ENCODE assay signal across 8 cellular contexts in the genomic region with DNA sequence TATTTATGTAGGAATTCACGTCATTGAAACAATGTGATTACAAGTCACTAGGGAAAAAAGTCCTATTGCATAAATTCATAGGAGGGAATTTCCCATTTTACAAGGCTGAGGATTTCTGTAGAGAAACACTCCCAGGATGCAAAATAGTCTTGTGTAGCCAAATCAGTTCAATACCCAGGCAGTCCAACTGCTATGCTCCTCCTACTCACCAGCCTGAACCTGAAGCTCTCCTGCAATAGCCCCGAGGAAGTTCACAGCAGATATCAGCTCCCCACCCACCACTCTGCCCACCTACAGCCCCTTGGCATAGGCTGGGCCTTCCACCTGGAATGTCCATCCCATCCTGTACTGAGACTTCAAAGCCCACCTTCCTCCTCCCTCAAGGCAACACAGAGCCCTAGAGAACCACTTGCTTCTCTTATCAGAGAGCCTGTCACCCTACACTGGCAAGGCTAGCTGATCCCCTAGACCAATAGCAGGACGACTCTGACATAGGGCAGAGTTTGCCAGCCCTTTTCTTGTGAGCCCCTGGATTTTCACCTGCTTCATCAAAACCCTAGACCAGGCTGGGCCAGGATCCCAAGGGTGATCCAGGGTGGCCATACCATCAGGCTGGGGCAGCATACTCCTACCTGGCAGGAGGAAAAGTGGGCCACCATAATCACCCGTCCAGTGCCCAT. TPM values are rescaled to one million over a fixed set of nuclear protein-coding genes. Genes with fewer than 3 reads are reported as not detected.
DNase-seq lines count a peak whose midpoint lies in the region; ATAC-seq and TF ChIP-seq lines count a peak whose summit lies in the region.

No MANE protein-coding gene starts in this region.

- WGBS in lung, 2 donors: 53 to 68% methylated on average over 4 of the region's 4 CpGs

- no peak for TF ChIP-seq CTCF in brain microvascular endothelial cell (IDR thresholded peaks at IDR 0.05; ENCODE audit: low read depth, low read length, missing control alignments)
- no peak for TF ChIP-seq CTCF in lung (IDR thresholded peaks at IDR 0.05; ENCODE audit: control extremely low read depth, extremely low read depth)
- no peak for TF ChIP-seq CTCF in uterus (IDR thresholded peaks at IDR 0.05)

- peak overlapping the region; percentile 90 for H3K4me3 ChIP-seq in brain microvascular endothelial cell (ENCODE audit: low read depth, low read length)
- H3K4me3 ChIP-seq in lung: peak overlapping the region; percentile 47
- peak overlapping the region; percentile 77 to 99 for H3K4me3 ChIP-seq in uterus

- ATAC-seq in lung (ENCODE audit: insufficient read depth, low FRiP score) (no peak), HG02884 (IDR thresholded peaks at IDR 0.05; ENCODE audit: unreplicated experiment) (no peak)

- in situ Hi-C loops in G401 (cut with HindIII; ENCODE audit: low sequenced_read_pairs): no loop called here
- in situ Hi-C loops in brain microvascular endothelial cell (cut with HindIII; ENCODE audit: low pct_ligation_motif_present, low sequenced_read_pairs): no loop called here

- H3K27me3 ChIP-seq in brain microvascular endothelial cell (replicated peaks): no peaks in the 10 kb centered on the region
- no peaks in the 10 kb centered on the region for H3K27me3 ChIP-seq in lung (ENCODE audit: control insufficient read depth, insufficient read depth)
- H3K27me3 ChIP-seq in uterus: no peaks in the 10 kb centered on the region

- H3K4me1 ChIP-seq in lung (ENCODE audit: control insufficient read depth in 2 of 2, insufficient read depth in 2 of 2, low read length in 2 of 2): peaks cover 0 to 25% of the 10 kb centered on the region in 2 donors
- H3K4me1 ChIP-seq in uterus: peaks cover 0 to 17% of the 10 kb centered on the region in 2 donors

- DNase-seq in G401 (ENCODE audit: low spot score) (peak; percentile 48), brain microvascular endothelial cell (peak; percentile 16), lung (ENCODE audit: low spot score) (no peak), uterus (no peak), NCI-H1694 (lab: John Stamatoyannopoulos, UW) (no peak), NCI-H345 (lab: John Stamatoyannopoulos, UW) (no peak)

- intact Hi-C loops in uterus (cut with DNase I; ENCODE audit: low total_unique reads): loop anchor here (10.0 kb wide), 1 partner anchor 252 kb away; no protein-coding TSS in a partner anchor

- TF ChIP-seq POLR2A in uterus (IDR thresholded peaks at IDR 0.05): no peak

- H3K9me3 ChIP-seq in KOPT-K1 (ENCODE audit: insufficient read depth, low read length, poor library complexity, severe bottlenecking) (no peaks in the 10 kb centered on the region), lung (ENCODE audit: control insufficient read depth in 2 of 2, insufficient read depth in 1 of 2, low read length in 1 of 2) (peaks cover 0 to 2% of the 10 kb centered on the region in 2 donors), uterus (no peaks in the 10 kb centered on the region)

- peaks cover 42% of the 10 kb centered on the region for H3K36me3 ChIP-seq in KOPT-K1 (ENCODE audit: insufficient read depth, low read length)
- peaks cover 10% of the 10 kb centered on the region for H3K36me3 ChIP-seq in brain microvascular endothelial cell (replicated peaks)
- peaks cover 0 to 7% of the 10 kb centered on the region in 2 donors for H3K36me3 ChIP-seq in lung (ENCODE audit: control insufficient read depth in 2 of 2, insufficient read depth in 2 of 2, low read length in 2 of 2)
- H3K36me3 ChIP-seq in uterus: no peaks in the 10 kb centered on the region

- H3K27ac ChIP-seq in KOPT-K1 (ENCODE audit: low read depth, low read length, poor library complexity, severe bottlenecking) (peak overlapping the region; percentile 75), brain microvascular endothelial cell (peak overlapping the region; percentile 44), lung (ENCODE audit: low read depth in 1 of 2, low read length in 1 of 2) (peak overlapping the region in 1 of 2 donors; percentile 74), uterus (peak overlapping the region; percentile 71 to 94)

RNA-seq across cellular contexts. Expression of a gene that starts 1.5 kb away (rescaled TPM):
- 59.4 and 66.8 TPM in 2 replicates for total RNA-seq in G401 (2014; rRNA removed; shearing (Covaris generic))
- total RNA-seq in lung: 100 to 1,000 TPM; 110 to 152 TPM
- 10 to 100 TPM; 54.6 to 88.0 TPM for polyA plus RNA-seq in lung
- total RNA-seq in uterus: 10 to 100 TPM; 35.4 to 94.0 (median 41.5) TPM

RNA-seq across cellular contexts. Expression of a gene that starts 42.8 kb away (rescaled TPM):
- total RNA-seq in G401 (2014; rRNA removed; shearing (Covaris generic)): 5.9 and 11.2 TPM in 2 replicates
- 10 to 100 TPM; 10.6 to 15.6 TPM for total RNA-seq in lung
- 10 to 100 TPM in 1 of 2 donors, 1 to 10 TPM in 1; 6.6 to 11.3 TPM for polyA plus RNA-seq in lung
- 1 to 10 TPM in 3 of 4 donors, not detected in 1; 4.9 to 10.0 (median 6.4) TPM for total RNA-seq in uterus

RNA-seq across cellular contexts. Expression of a gene that starts 58.4 kb away (rescaled TPM):
- total RNA-seq in G401 (2014; rRNA removed; shearing (Covaris generic)): 102 and 127 TPM in 2 replicates
- total RNA-seq in lung (100 to 1,000 TPM; 114 TPM), uterus (100 to 1,000 TPM in 2 of 4 donors, 10 to 100 TPM in 2; 24.1 to 128 (median 93.2) TPM)
- polyA plus RNA-seq in lung: 10 to 100 TPM; 40.7 to 43.8 TPM

RNA-seq across cellular contexts. Expression of a gene that starts 59.1 kb away (rescaled TPM):
- 29.0 and 52.6 TPM in 2 replicates for total RNA-seq in G401 (2014; rRNA removed; shearing (Covaris generic))
- total RNA-seq in lung (10 to 100 TPM; 12.7 to 17.4 TPM), uterus (10 to 100 TPM in 3 of 4 donors, 1 to 10 TPM in 1; 2.9 to 78.6 (median 13.0) TPM)
- polyA plus RNA-seq in lung: 10 to 100 TPM in 1 of 2 donors, 1 to 10 TPM in 1; 7.6 to 32.1 TPM

Comparison
In these comparisons a context has a peak if more than half of its experiments do, and no peak if none do; other contexts are left out.
1. DNase-seq: peak in G401 (single experiment) and brain microvascular endothelial cell (single experiment); none in lung (single experiment), uterus (0 of 2), NCI-H1694 (single experiment) and NCI-H345 (single experiment).
2. Peak in every context shown above with its lines, with median percentiles within 50 percentile points of each other: H3K4me3 ChIP-seq.